ENCODE assay signal across 18 cellular contexts in genomic region chr1:154478013-154478412, GRCh38. TPM values are rescaled to one million over a fixed set of nuclear protein-coding genes. Genes with fewer than 3 reads are reported as not detected.
DNase-seq lines count a peak whose midpoint lies in the region; ATAC-seq and TF ChIP-seq lines count a peak whose summit lies in the region.
"Had no signal": no experiment of that assay in that cellular context is flagged by ENCODE, and none has a peak within 500 bp of the region (broad histone marks: within the 10 kb centered on the region; RNA-seq: fewer than 3 reads in every experiment).

No MANE protein-coding gene starts in this region.

- H3K27ac Mint-ChIP-seq in GM23338 (peak overlapping the region; percentile 51; the same call in 1 of the 2 replicates), MCF 10A (ENCODE audit: low read depth, unreplicated experiment) (no peak overlapping the region)
- H3K27ac Mint-ChIP-seq in activated naive CD8-positive, alpha-beta T cell treated with anti-CD3 and anti-CD28 coated beads, Interleukin-2, amount 50 U/mL, for 24 hours: no peak overlapping the region

- peak overlapping the region; percentile 34 for H2AFZ ChIP-seq in GM23338
- 0 out of 2 replicates have a peak overlapping the region, but pooled peaks have one; percentile 72 for H2AFZ ChIP-seq in PC-3 (ENCODE audit: low read length)
- H2AFZ ChIP-seq in osteoblast (ENCODE audit: low read length): no peak overlapping the region
- H2AFZ ChIP-seq: PC-9 had no signal

- H3K27me3 ChIP-seq in GM23338 (ENCODE audit: insufficient read depth): no peaks in the 10 kb centered on the region
- no peaks in the 10 kb centered on the region for H3K27me3 ChIP-seq in PC-3 (ENCODE audit: low read length)
- H3K27me3 ChIP-seq in colonic mucosa: no peaks in the 10 kb centered on the region
- H3K27me3 ChIP-seq in osteoblast (ENCODE audit: insufficient read depth, low read length): no peaks in the 10 kb centered on the region

- no peak for ATAC-seq in GM23338
- no peak for ATAC-seq in PC-3
- no peak for ATAC-seq in activated naive CD8-positive, alpha-beta T cell treated with anti-CD3 and anti-CD28 coated beads, Interleukin-2, amount 50 U/mL, for 24 hours
- ATAC-seq: HepG2 had no signal

- H3K36me3 Mint-ChIP-seq in GM23338 (ENCODE audit: low read depth) (no peaks in the 10 kb centered on the region), MCF 10A (ENCODE audit: insufficient read depth, unreplicated experiment) (peaks cover 6% of the 10 kb centered on the region)
- H3K36me3 Mint-ChIP-seq in activated naive CD8-positive, alpha-beta T cell treated with anti-CD3 and anti-CD28 coated beads, Interleukin-2, amount 50 U/mL, for 24 hours (ENCODE audit: low read depth): no peaks in the 10 kb centered on the region

- CTCF ChIA-PET in PC-3 (lab: Charles Lee): no interaction called here
- CTCF ChIA-PET in MCF 10A (lab: Yijun Ruan, JAX): interaction anchor here (0.9 to 1.4 kb wide), 2 partner anchors 59 to 695 kb away, joined by 3 to 4 read pairs; partner anchors contain the start of gene KRTCAP2

- no peak overlapping the region for H3K4me2 ChIP-seq in GM23338
- 0 out of 2 replicates have a peak overlapping the region, but pooled peaks have one; percentile 21 for H3K4me2 ChIP-seq in PC-3 (ENCODE audit: low read length)
- no peak overlapping the region for H3K4me2 ChIP-seq in osteoblast (ENCODE audit: insufficient read depth, low read length)
- H3K4me2 ChIP-seq: PC-9, SK-N-SH had no signal

- H3K4me1 Mint-ChIP-seq in GM23338 (peaks cover 20% of the 10 kb centered on the region), MCF 10A (ENCODE audit: insufficient read depth, unreplicated experiment) (peaks cover 18% of the 10 kb centered on the region)
- H3K4me1 Mint-ChIP-seq in activated naive CD8-positive, alpha-beta T cell treated with anti-CD3 and anti-CD28 coated beads, Interleukin-2, amount 50 U/mL, for 24 hours: peaks cover 10% of the 10 kb centered on the region

- TF ChIP-seq CTCF in GM23338 (conservative IDR thresholded peaks at IDR 0.05; ENCODE audit: low read depth in 2 of 2) (no peak), PC-3 (conservative IDR thresholded peaks at IDR 0.05; ENCODE audit: low read depth, low read length) (no peak), colonic mucosa (IDR thresholded peaks at IDR 0.05) (no peak), osteoblast (IDR thresholded peaks at IDR 0.05; ENCODE audit: extremely low read depth, low read depth, low read length) (no peak), MCF 10A (IDR thresholded peaks at IDR 0.05; ENCODE audit: unreplicated experiment) (no peak)

- intact Hi-C loops in PC-3 (cut with micrococcal nuclease) (loop anchor here (1.0 to 5.0 kb wide), 4 partner anchors 73 to 201 kb away; partner anchors contain the start of genes ATP8B2 and IL6R), colonic mucosa (cut with DNase I) (loop anchor here (5.0 kb wide), 1 partner anchor 71 kb away; the partner anchor contains the start of gene IL6R), MCF 10A (cut with micrococcal nuclease) (loop anchor here (1.0 to 5.0 kb wide), 5 partner anchors 73 to 459 kb away; partner anchors contain the start of genes HAX1, IL6R and PMVK)

- H3K4me1 ChIP-seq in GM23338 (ENCODE audit: insufficient read depth) (peaks cover 8% of the 10 kb centered on the region), PC-3 (ENCODE audit: insufficient read depth, low read length) (peaks cover 28% of the 10 kb centered on the region), colonic mucosa (no peaks in the 10 kb centered on the region), osteoblast (ENCODE audit: insufficient read depth, low read length) (no peaks in the 10 kb centered on the region)

- H3K9me3 Mint-ChIP-seq in GM23338: no peaks in the 10 kb centered on the region
- H3K9me3 Mint-ChIP-seq in MCF 10A (ENCODE audit: unreplicated experiment): no peaks in the 10 kb centered on the region
- H3K9me3 Mint-ChIP-seq in activated naive CD8-positive, alpha-beta T cell treated with anti-CD3 and anti-CD28 coated beads, Interleukin-2, amount 50 U/mL, for 24 hours: no peaks in the 10 kb centered on the region

- H3K36me3 ChIP-seq in GM23338 (ENCODE audit: insufficient read depth) (no peaks in the 10 kb centered on the region), PC-3 (ENCODE audit: low read depth, low read length) (no peaks in the 10 kb centered on the region), colonic mucosa (no peaks in the 10 kb centered on the region), osteoblast (ENCODE audit: insufficient read depth, low read length) (no peaks in the 10 kb centered on the region)

- BruUV-seq in PC-3 (replicated peaks; lab: Mats Ljungman, UMichigan) (no TSS peak), MCF 10A (replicated peaks; lab: Mats Ljungman, UMichigan) (no TSS peak)

- no peak overlapping the region for H3K4me3 Mint-ChIP-seq in GM23338
- no peak overlapping the region for H3K4me3 Mint-ChIP-seq in MCF 10A (ENCODE audit: unreplicated experiment)
- H3K4me3 Mint-ChIP-seq in activated naive CD8-positive, alpha-beta T cell treated with anti-CD3 and anti-CD28 coated beads, Interleukin-2, amount 50 U/mL, for 24 hours: no peak overlapping the region

- H3F3A ChIP-seq in GM23338 (replicated peaks; ENCODE audit: low read depth) (no peaks in the 10 kb centered on the region), PC-3 (ENCODE audit: low read length, unreplicated experiment) (no peaks in the 10 kb centered on the region)

- H3K4me3 ChIP-seq in GM23338 (no peak overlapping the region), PC-3 (ENCODE audit: low read length) (no peak overlapping the region), colonic mucosa (no peak overlapping the region), osteoblast (ENCODE audit: insufficient read depth, low read length) (no peak overlapping the region)
- H3K4me3 ChIP-seq: PC-9 had no signal

- POLR2A ChIA-PET in PC-3 (lab: Charles Lee; ENCODE audit: unreplicated experiment): no interaction called here
- POLR2A ChIA-PET in MCF 10A (lab: Yijun Ruan, JAX): interaction anchor here (0.6 kb wide), 1 partner anchor 137 kb away, joined by 3 read pairs; no protein-coding TSS in a partner anchor

- H4K20me1 ChIP-seq in GM23338 (replicated peaks; ENCODE audit: insufficient read depth) (no peaks in the 10 kb centered on the region), PC-3 (ENCODE audit: low read length) (no peaks in the 10 kb centered on the region), osteoblast (ENCODE audit: insufficient read depth, low read length) (no peaks in the 10 kb centered on the region)

- no peaks in the 10 kb centered on the region for H3K79me2 ChIP-seq in GM23338 (replicated peaks; ENCODE audit: insufficient read depth)
- H3K79me2 ChIP-seq in PC-3 (ENCODE audit: low read length): no peaks in the 10 kb centered on the region
- H3K79me2 ChIP-seq in osteoblast (ENCODE audit: insufficient read depth, low read length): no peaks in the 10 kb centered on the region

- H3K27me3 Mint-ChIP-seq in GM23338 (ENCODE audit: insufficient read depth, low read depth, poor library complexity) (no peaks in the 10 kb centered on the region), MCF 10A (ENCODE audit: insufficient read depth, unreplicated experiment) (no peaks in the 10 kb centered on the region)
- H3K27me3 Mint-ChIP-seq in activated naive CD8-positive, alpha-beta T cell treated with anti-CD3 and anti-CD28 coated beads, Interleukin-2, amount 50 U/mL, for 24 hours: no peaks in the 10 kb centered on the region

- DNase-seq in GM23338 (ENCODE audit: low spot score): no peak
- DNase-seq in PC-3: no peak
- DNase-seq in colonic mucosa: peak; percentile 92
- DNase-seq in osteoblast (ENCODE audit: insufficient read length, low spot score, missing footprints): peak; percentile 2
- no peak for DNase-seq in MCF 10A (ENCODE audit: unreplicated experiment)
- no peak for DNase-seq in NCI-H82 (lab: John Stamatoyannopoulos, UW)
- DNase-seq in NCI-H2171 (lab: John Stamatoyannopoulos, UW): no peak
- no peak for DNase-seq in activated naive CD8-positive, alpha-beta T cell treated with anti-CD3 and anti-CD28 coated beads, Interleukin-2, amount 50 U/mL, for 24 hours
- DNase-seq: COR-L47, GOT3, NCI-H1417 treated with DMSO at 0.1 percent for 48 hours, NCI-H2029 treated with DMSO at 0.1 percent for 48 hours, NCI-H524 treated with DMSO at 0.1 percent for 48 hours, SK-N-SH had no signal

- H3K9me3 ChIP-seq in PC-3 (ENCODE audit: low read length) (no peaks in the 10 kb centered on the region), colonic mucosa (no peaks in the 10 kb centered on the region), osteoblast (ENCODE audit: low read depth, low read length) (no peaks in the 10 kb centered on the region)
- H3K9me3 ChIP-seq: SK-N-SH had no signal

- H3K27ac ChIP-seq in GM23338 (ENCODE audit: low read depth) (no peak overlapping the region), PC-3 (ENCODE audit: low read length) (no peak overlapping the region), colonic mucosa (peak overlapping the region; percentile 81), osteoblast (ENCODE audit: low read depth, low read length) (no peak overlapping the region)
- H3K27ac ChIP-seq: C4-2B, PC-9 had no signal

- no peaks in the 10 kb centered on the region for H3K9me2 ChIP-seq in GM23338 (ENCODE audit: insufficient read depth)
- no peaks in the 10 kb centered on the region for H3K9me2 ChIP-seq in PC-3 (replicated peaks; ENCODE audit: low read length)
- H3K9me2 ChIP-seq: SK-N-SH had no signal

- H3K9ac ChIP-seq in PC-3 (ENCODE audit: low read length) (no peak overlapping the region), colonic mucosa (ENCODE audit: low read depth in 2 of 2, low read length in 2 of 2) (peak overlapping the region in 1 of 2 donors; percentile 57)
- H3K9ac ChIP-seq: SK-N-SH had no signal

TF ChIP-seq in GM23338, 12 proteins besides CTCF, POLR2A, EP300 and RAD21 (continues in another document):
- TF ChIP-seq ZNF114 (CRISPR knock-in tag; IDR thresholded peaks at IDR 0.05): no peak
- TF ChIP-seq ETS1 (IDR thresholded peaks at IDR 0.05): no peak

RNA-seq across cellular contexts. Expression of gene TDRD10, which starts 24.0 kb away (rescaled TPM):
- not detected in 2 replicates for total RNA-seq in GM23338 (2014; rRNA removed; shearing (Covaris generic))
- polyA plus RNA-seq in GM23338 (2016; fragmentation: Nextera tagmentation; extraction: Ambion mirVana): 0.19 and 0.29 TPM in 2 replicates
- total RNA-seq in PC-3 (2014; rRNA removed) (not detected in 2 replicates), colonic mucosa (under 1 TPM; 0.42 to 0.67 TPM), osteoblast (not detected in 2 replicates), MCF 10A (2022) (not detected in 2 replicates)
- total RNA-seq: A172, HepG2, PC-9 had no signal
- polyA plus RNA-seq: HepG2, SK-N-SH had no signal

RNA-seq across cellular contexts. Expression of gene SHE, which starts 24.2 kb away (rescaled TPM):
- total RNA-seq in GM23338 (2014; rRNA removed; shearing (Covaris generic)): 0.43 and 0.69 TPM in 2 replicates
- 0.16 and 0.23 TPM in 2 replicates for polyA plus RNA-seq in GM23338 (2016; fragmentation: Nextera tagmentation; extraction: Ambion mirVana)
- total RNA-seq in PC-3 (2014; rRNA removed) (not detected in 2 replicates), colonic mucosa (1 to 10 TPM; 1.7 to 3.9 TPM), osteoblast (not detected in 2 replicates), MCF 10A (2022) (not detected in 2 replicates)
- total RNA-seq: A172, HepG2, PC-9 had no signal
- polyA plus RNA-seq: HepG2, SK-N-SH had no signal

Comparison
In these comparisons a context has a peak if more than half of its experiments do, and no peak if none do; other contexts are left out.
1. DNase-seq: peak in colonic mucosa (single experiment) and osteoblast (single experiment); none in GM23338 (single experiment), PC-3 (single experiment), MCF 10A (single experiment), NCI-H82 (single experiment), NCI-H2171 (single experiment) and activated naive CD8-positive, alpha-beta T cell treated with anti-CD3 and anti-CD28 coated beads, Interleukin-2, amount 50 U/mL, for 24 hours (single experiment).